In genomic region chr20:1424336-1424735, GRCh38 we compare ENCODE assay signal across 17 cellular contexts.
"Had no signal": no experiment of that assay in that cellular context is flagged by ENCODE, and none has a peak within 500 bp of the region (broad histone marks: within the 10 kb centered on the region; RNA-seq: fewer than 3 reads in every experiment).

No MANE protein-coding gene starts in this region.

- H3K27ac ChIP-seq: body of pancreas, esophagus squamous epithelium, gastrocnemius medialis, right atrium auricular region, spleen, suprapubic skin, tibial artery, upper lobe of right lung had no signal

- H3K9me3 ChIP-seq: upper lobe of right lung had no signal

- DNase-seq: activated B cell treated with CpG ODN at 0.5 μM for 24 hours; activated CD4-positive, alpha-beta T cell treated with anti-CD3 and anti-CD28 coated beads, Interleukin-2, amount 50 U/mL, for 1 hour; activated CD8-positive, alpha-beta memory T cell treated with anti-CD3 and anti-CD28 coated beads, Interleukin-2, amount 10 ng/mL, durations not matched to agents 7 days and 5 days; activated T-cell treated with anti-CD3 and anti-CD28 coated beads, Interleukin-2, amount 50 U/mL, for 48 hours; esophagus squamous epithelium; gastrocnemius medialis; glutamatergic neuron; kidney; natural killer cell; spleen; stimulated activated naive CD4-positive, alpha-beta T cell; tibial artery; upper lobe of right lung had no signal

- H3K4me3 ChIP-seq: body of pancreas, esophagus squamous epithelium, gastrocnemius medialis, right atrium auricular region, spleen, suprapubic skin, tibial artery, upper lobe of right lung had no signal

- H3K4me1 ChIP-seq: gastrocnemius medialis, right atrium auricular region, tibial artery, upper lobe of right lung had no signal

- H3K27me3 ChIP-seq: body of pancreas, gastrocnemius medialis, right atrium auricular region, suprapubic skin, upper lobe of right lung had no signal

- ATAC-seq: activated CD8-positive, alpha-beta memory T cell treated with anti-CD3 and anti-CD28 coated beads, Interleukin-2, amount 10 ng/mL, durations not matched to agents 7 days and 5 days; activated CD8-positive, alpha-beta T cell treated with anti-CD3 and anti-CD28 coated beads, Interleukin-2, amount 10 ng/mL, durations not matched to agents 7 days and 5 days; gastrocnemius medialis had no signal

- FAIRE-seq: kidney had no signal

- H3K36me3 ChIP-seq: esophagus squamous epithelium, gastrocnemius medialis, right atrium auricular region, spleen, suprapubic skin, tibial artery, upper lobe of right lung had no signal
